Comparison of ENCODE assay signal across 3 cellular contexts in the genomic region with DNA sequence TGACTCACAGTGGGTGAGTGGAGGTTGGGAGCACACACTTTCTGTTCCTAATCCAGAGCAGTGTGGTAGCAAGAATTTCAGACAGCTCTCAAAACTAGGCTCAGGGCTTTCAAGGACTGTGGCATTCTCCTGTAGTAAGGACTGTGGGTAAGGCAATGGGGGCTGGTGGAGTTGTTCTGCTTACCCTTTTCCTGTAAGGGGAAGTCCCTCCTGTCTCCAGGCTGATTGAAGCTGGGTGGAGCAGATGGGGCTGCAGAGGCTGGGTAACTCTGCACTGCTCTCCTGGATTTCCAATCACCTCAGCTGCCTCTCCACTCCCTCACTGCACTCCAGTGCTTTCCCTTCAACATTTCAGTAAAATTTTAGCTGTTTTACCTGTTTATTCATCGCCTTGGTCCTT. TPM values are rescaled to one million over a fixed set of nuclear protein-coding genes. Genes with fewer than 3 reads are reported as not detected.
"Had no signal": no experiment of that assay in that cellular context is flagged by ENCODE, and none has a peak within 500 bp of the region (broad histone marks: within the 10 kb centered on the region; RNA-seq: fewer than 3 reads in every experiment).

No MANE protein-coding gene starts in this region.

RNA-seq across cellular contexts. Expression of a gene that starts 44.6 kb away (rescaled TPM):
- total RNA-seq: LHCN-M2, M059J, MCF 10A had no signal
